1 cellular context compared by ENCODE assay signal in the genomic region with DNA sequence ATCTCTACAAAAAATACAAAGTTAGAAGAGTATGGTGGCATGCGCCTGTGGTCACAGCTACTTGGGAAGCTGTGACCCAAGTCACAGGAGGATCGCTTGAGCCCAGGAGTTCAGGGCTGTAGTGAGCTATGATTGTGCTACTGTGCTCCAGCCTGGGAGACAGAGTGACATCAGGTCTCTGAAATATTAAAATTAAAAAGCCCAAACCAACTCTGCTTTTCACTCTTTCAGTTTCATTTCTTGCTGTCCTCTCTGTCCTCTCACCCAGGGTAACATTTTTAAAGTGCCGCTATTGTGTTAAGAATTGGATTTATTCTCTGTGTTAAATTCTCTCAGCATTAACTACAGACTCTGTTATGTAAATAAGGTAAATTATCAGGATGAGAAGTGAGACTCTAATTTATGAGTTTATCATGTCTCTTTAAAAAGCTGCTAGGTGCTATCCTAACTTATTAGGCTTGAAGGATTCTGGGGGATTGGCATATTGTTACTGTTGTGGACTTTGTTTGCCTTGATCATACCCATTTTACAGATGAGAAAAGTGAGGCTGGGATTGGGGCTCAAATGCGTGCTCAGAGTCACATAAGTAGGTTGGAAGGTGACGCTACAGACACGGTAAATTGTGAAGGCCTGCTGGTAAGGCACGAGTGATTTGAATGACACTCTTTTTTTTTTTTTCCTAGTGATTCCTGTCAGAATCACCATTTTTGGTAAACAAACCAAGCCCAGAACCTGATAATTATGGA.
TF ChIP-seq lines count a peak whose summit lies in the region.

No MANE protein-coding gene starts in this region.

TF ChIP-seq in A549, 52 proteins besides CTCF, POLR2A, EP300 and RAD21:
- TF ChIP-seq ZC3H11A (IDR thresholded peaks at IDR 0.05): no peak
- no peak for TF ChIP-seq NR3C1 (IDR thresholded peaks at IDR 0.05)
- TF ChIP-seq, protein P1, sequence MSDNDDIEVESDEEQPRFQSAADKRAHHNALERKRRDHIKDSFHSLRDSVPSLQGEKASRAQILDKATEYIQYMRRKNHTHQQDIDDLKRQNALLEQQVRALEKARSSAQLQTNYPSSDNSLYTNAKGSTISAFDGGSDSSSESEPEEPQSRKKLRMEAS (IDR thresholded peaks at IDR 0.05): no peak
- 0 out of 2 replicates have a peak, but pooled peaks have one; percentile 31 for TF ChIP-seq KDM1A (IDR thresholded peaks at IDR 0.05; ENCODE audit: low read depth)
- TF ChIP-seq MYC (IDR thresholded peaks at IDR 0.05; ENCODE audit: borderline replicate concordance, low read length): no peak
- no peak for TF ChIP-seq RCOR1 (IDR thresholded peaks at IDR 0.05; ENCODE audit: low read depth, low read length)
TF ChIP-seq in A549: peak in this region for 1.
